1 cellular context compared by ENCODE assay signal in genomic region chr3:15286022-15286421, GRCh38.
TF ChIP-seq lines count a peak whose summit lies in the region.

No MANE protein-coding gene starts in this region.

TF ChIP-seq in GM23338, 12 proteins besides CTCF, POLR2A, EP300 and RAD21 (continued from another document):
- TF ChIP-seq ZNF462 (CRISPR knock-in tag; IDR thresholded peaks at IDR 0.05) (no peak), ZNF114 (CRISPR knock-in tag; IDR thresholded peaks at IDR 0.05) (no peak), NANOG (IDR thresholded peaks at IDR 0.05; ENCODE audit: borderline replicate concordance) (no peak), EZH2phosphoT487 (IDR thresholded peaks at IDR 0.05; ENCODE audit: unreplicated experiment) (no peak), EZH2 (IDR thresholded peaks at IDR 0.05; ENCODE audit: low read depth, unreplicated experiment) (no peak), JUNB (IDR thresholded peaks at IDR 0.05; ENCODE audit: unreplicated experiment) (no peak), REST (IDR thresholded peaks at IDR 0.05; ENCODE audit: unreplicated experiment) (no peak), CREB1 (CRISPR knock-in tag; IDR thresholded peaks at IDR 0.05; ENCODE audit: low read depth) (no peak), POLR2AphosphoS5 (IDR thresholded peaks at IDR 0.05; ENCODE audit: low read depth) (no peak)
